In genomic region chr1:109935451-109935900, GRCh38 we compare ENCODE assay signal across 1 cellular context.
TF ChIP-seq lines count a peak whose summit lies in the region.

No MANE protein-coding gene starts in this region.

TF ChIP-seq in HepG2, 621 proteins besides CTCF, POLR2A, EP300 and RAD21 (continues in another document):
- TF ChIP-seq FOXA3 (CRISPR knock-in tag; IDR thresholded peaks at IDR 0.05) (peak; percentile 65), CREB1 (IDR thresholded peaks at IDR 0.05) (peak; percentile 28; the same call in 1 of the 2 replicates), CREB1 (CRISPR knock-in tag; IDR thresholded peaks at IDR 0.05) (peak; percentile 53; the same call in 1 of the 2 replicates), TBL1XR1 (IDR thresholded peaks at IDR 0.05; ENCODE audit: borderline replicate concordance, low read length, partially characterized antibody) (no peak), ZNF343 (CRISPR knock-in tag; IDR thresholded peaks at IDR 0.05) (no peak), ZNF280D (CRISPR knock-in tag; IDR thresholded peaks at IDR 0.05) (0 out of 2 replicates have a peak, but pooled peaks have one; percentile 65), ESRRA (CRISPR knock-in tag; IDR thresholded peaks at IDR 0.05; ENCODE audit: low read depth) (0 out of 2 replicates have a peak, but pooled peaks have one; percentile 32), KMT2A (CRISPR knock-in tag; IDR thresholded peaks at IDR 0.05) (0 out of 2 replicates have a peak, but pooled peaks have one; percentile 22), ZNF7 (CRISPR knock-in tag; IDR thresholded peaks at IDR 0.05) (no peak), TARDBP (CRISPR knock-in tag; IDR thresholded peaks at IDR 0.05) (peak; percentile 52; the same call in 1 of the 2 replicates), TIGD3 (CRISPR knock-in tag; IDR thresholded peaks at IDR 0.05; ENCODE audit: borderline replicate concordance) (0 out of 2 replicates have a peak, but pooled peaks have one; percentile 27), SP140L (CRISPR knock-in tag; IDR thresholded peaks at IDR 0.05; ENCODE audit: borderline replicate concordance) (no peak), RXRB (CRISPR knock-in tag; IDR thresholded peaks at IDR 0.05; ENCODE audit: borderline replicate concordance) (peak; percentile 80), KDM4B (CRISPR knock-in tag; IDR thresholded peaks at IDR 0.05) (no peak), PBX2 (CRISPR knock-in tag; IDR thresholded peaks at IDR 0.05) (peak; percentile 50), HOMEZ (CRISPR knock-in tag; IDR thresholded peaks at IDR 0.05; ENCODE audit: low read depth) (0 out of 2 replicates have a peak, but pooled peaks have one; percentile 68), ZNF292 (CRISPR knock-in tag; IDR thresholded peaks at IDR 0.05; ENCODE audit: borderline replicate concordance, low read depth) (peak; percentile 65; the same call in 1 of the 2 replicates), ZBTB37 (CRISPR knock-in tag; IDR thresholded peaks at IDR 0.05) (no peak), PHF8 (CRISPR knock-in tag; IDR thresholded peaks at IDR 0.05) (peak; percentile 35; the same call in 1 of the 2 replicates), SOX5 (CRISPR knock-in tag; IDR thresholded peaks at IDR 0.05; ENCODE audit: borderline replicate concordance) (peak; percentile 80), HOXA7 (CRISPR knock-in tag; IDR thresholded peaks at IDR 0.05) (no peak), ZNF124 (CRISPR knock-in tag; IDR thresholded peaks at IDR 0.05) (no peak), ATF2 (CRISPR knock-in tag; IDR thresholded peaks at IDR 0.05) (peak; percentile 66; the same call in 1 of the 2 replicates), FOSL2 (CRISPR knock-in tag; IDR thresholded peaks at IDR 0.05) (peak; percentile 59), ISL2 (CRISPR knock-in tag; IDR thresholded peaks at IDR 0.05) (no peak), MTERF4 (CRISPR knock-in tag; IDR thresholded peaks at IDR 0.05) (peak; percentile 63; the same call in 1 of the 2 replicates), ZSCAN21 (CRISPR knock-in tag; IDR thresholded peaks at IDR 0.05; ENCODE audit: borderline replicate concordance) (no peak), SOX6 (IDR thresholded peaks at IDR 0.05) (no peak), SOX6 (CRISPR knock-in tag; IDR thresholded peaks at IDR 0.05) (peak; percentile 83), ZNF605 (CRISPR knock-in tag; IDR thresholded peaks at IDR 0.05) (0 out of 2 replicates have a peak, but pooled peaks have one; percentile 22), ELF3 (CRISPR knock-in tag; IDR thresholded peaks at IDR 0.05) (peak; percentile 94), ZUFSP (CRISPR knock-in tag; IDR thresholded peaks at IDR 0.05; ENCODE audit: borderline replicate concordance) (no peak), MAX (IDR thresholded peaks at IDR 0.05) (peak; percentile 70), HNF4G (IDR thresholded peaks at IDR 0.05; ENCODE audit: borderline replicate concordance, low read depth, low read length) (peak; percentile 69), HNF4G (CRISPR knock-in tag; IDR thresholded peaks at IDR 0.05; ENCODE audit: borderline replicate concordance, low read depth) (no peak), HMGXB4 (CRISPR knock-in tag; IDR thresholded peaks at IDR 0.05; ENCODE audit: borderline replicate concordance in 1 of 2, low read depth in 1 of 2) (peak in 1 of 2 experiments; percentile 31; a peak in 1 of 4 replicates), CBX5 (CRISPR knock-in tag; IDR thresholded peaks at IDR 0.05; ENCODE audit: borderline replicate concordance) (peak; percentile 20; the same call in 1 of the 2 replicates), ZNF563 (CRISPR knock-in tag; IDR thresholded peaks at IDR 0.05) (peak; percentile 30; the same call in 1 of the 2 replicates), TSC22D2 (CRISPR knock-in tag; IDR thresholded peaks at IDR 0.05; ENCODE audit: borderline replicate concordance) (0 out of 2 replicates have a peak, but pooled peaks have one; percentile 46), HNF1B (CRISPR knock-in tag; IDR thresholded peaks at IDR 0.05) (peak; percentile 100), ETV5 (CRISPR knock-in tag; IDR thresholded peaks at IDR 0.05; ENCODE audit: borderline replicate concordance) (peak; percentile 86; the same call in 1 of the 2 replicates), FOXO1 (CRISPR knock-in tag; IDR thresholded peaks at IDR 0.05) (peak; percentile 67; the same call in 1 of the 2 replicates), CREM (IDR thresholded peaks at IDR 0.05) (peak; percentile 69; the same call in 1 of the 2 replicates), CREM (CRISPR knock-in tag; IDR thresholded peaks at IDR 0.05) (no peak)
